In genomic region chr1:24502168-24503002, GRCh38 we compare ENCODE assay signal across 8 cellular contexts. TPM values are rescaled to one million over a fixed set of nuclear protein-coding genes. Genes with fewer than 3 reads are reported as not detected.
DNase-seq lines count a peak whose midpoint lies in the region; ATAC-seq, FAIRE-seq and TF ChIP-seq lines count a peak whose summit lies in the region.

Gene RCAN3, plus strand, starts transcription at chr1:24502836. Its CDS starts 11,537 bp downstream, at chr1:24514373.

- dilution Hi-C loops in endothelial cell of umbilical vein (cut with MboI; ENCODE audit: extremely low pct_ligation_motif_present, low sequenced_read_pairs), result no loop called here

- H4K20me1 ChIP-seq in OCI-LY1 (ENCODE audit: insufficient read depth, low read length) (no peaks in the 10 kb centered on the region), endothelial cell of umbilical vein (replicated peaks; ENCODE audit: control insufficient read depth, extremely low read depth, insufficient read depth, low read length) (no peaks in the 10 kb centered on the region)

- peak within 1 kb of the TSS; percentile 97 for H3K4me3 ChIP-seq in OCI-LY1 (ENCODE audit: low read depth, low read length, poor library complexity, severe bottlenecking)
- H3K4me3 ChIP-seq in endothelial cell of umbilical vein (replicated peaks in 1 of 3; ENCODE audit: insufficient read depth in 1 of 3, low read depth in 1 of 3, low read length in 3 of 3), result peak within 1 kb of the TSS; percentile 47 to 72 (median 66)

- H2AFZ ChIP-seq in OCI-LY1 (ENCODE audit: low read length) (peak within 1 kb of the TSS; percentile 97), endothelial cell of umbilical vein (ENCODE audit: low read depth, low read length) (peak within 1 kb of the TSS; percentile 68)

- peak within 1 kb of the TSS; percentile 90 for H3K4me3 Mint-ChIP-seq in mesothelial cell of epicardium

- no peaks in the 10 kb centered on the region for H3K9me3 ChIP-seq in OCI-LY1 (ENCODE audit: low read length)
- no peaks in the 10 kb centered on the region for H3K9me3 ChIP-seq in endothelial cell of umbilical vein (replicated peaks; ENCODE audit: control insufficient read depth, insufficient read depth, low read length)

- H3K4me1 Mint-ChIP-seq in mesothelial cell of epicardium, result peaks cover 15% of the 10 kb centered on the region

- H3F3A ChIP-seq in OCI-LY1 (ENCODE audit: insufficient read depth, low read length), result no peaks in the 10 kb centered on the region

- H3K9me2 ChIP-seq in OCI-LY1 (ENCODE audit: low read depth, low read length), result no peaks in the 10 kb centered on the region

- no peaks in the 10 kb centered on the region for H3K36me3 Mint-ChIP-seq in mesothelial cell of epicardium

- POLR2A ChIA-PET in endothelial cell of umbilical vein (lab: Charles Lee), result no interaction called here

- no peak for ATAC-seq in HG03378 (IDR thresholded peaks at IDR 0.05; ENCODE audit: unreplicated experiment)

- peak; percentile 37 for TF ChIP-seq POLR2A in endothelial cell of umbilical vein (IDR thresholded peaks at IDR 0.05; ENCODE audit: low read depth, low read length)

- H3K79me2 ChIP-seq in OCI-LY1 (ENCODE audit: insufficient read depth, low read length) (no peaks in the 10 kb centered on the region), endothelial cell of umbilical vein (ENCODE audit: control insufficient read depth, insufficient read depth, low read length) (no peaks in the 10 kb centered on the region)

- H3K36me3 ChIP-seq in OCI-LY1 (ENCODE audit: insufficient read depth, low read length) (no peaks in the 10 kb centered on the region), endothelial cell of umbilical vein (ENCODE audit: control insufficient read depth in 2 of 2, extremely low read depth in 1 of 2, insufficient read depth in 2 of 2, low read length in 2 of 2) (no peaks in the 10 kb centered on the region)

- TF ChIP-seq CTCF in OCI-LY1 (IDR thresholded peaks at IDR 0.05; ENCODE audit: low read length), result no peak
- no peak for TF ChIP-seq CTCF in endothelial cell of umbilical vein (IDR thresholded peaks at IDR 0.05; ENCODE audit: extremely low read depth in 1 of 2, insufficient read depth in 1 of 2, low read depth in 1 of 2, low read length in 2 of 2)
- TF ChIP-seq CTCF in mesothelial cell of epicardium (IDR thresholded peaks at IDR 0.05; ENCODE audit: unreplicated experiment), result no peak

- H3K9me3 Mint-ChIP-seq in mesothelial cell of epicardium, result no peaks in the 10 kb centered on the region

- DNase-seq in GM18507 (ENCODE audit: extremely low spot score, insufficient read length, low read depth), result peak; percentile 74
- DNase-seq in HuH-7.5 (ENCODE audit: low spot score), result peak; percentile 94
- DNase-seq in activated CD8-positive, alpha-beta memory T cell treated with anti-CD3 and anti-CD28 coated beads, Interleukin-2, amount 50 U/mL, for 48 hours, result peak; percentile 92
- peak; percentile 40 for DNase-seq in endothelial cell of umbilical vein (ENCODE audit: low read depth, low spot score)
- peak; percentile 70 to 80 for DNase-seq in mesothelial cell of epicardium (ENCODE audit: low spot score in 2 of 2, unreplicated experiment in 2 of 2)
- DNase-seq in stimulated activated CD8-positive, alpha-beta memory T cell treated with anti-CD3 and anti-CD28 coated beads, Interleukin-15, amount 100 ng/mL, for 24 hours (ENCODE audit: low read depth), result peak; percentile 62

- no TSS peak for BruUV-seq in endothelial cell of umbilical vein (replicated peaks; lab: Mats Ljungman, UMichigan)

- H3K27ac ChIP-seq in OCI-LY1 (ENCODE audit: low read depth, low read length, poor library complexity, severe bottlenecking) (peak within 1 kb of the TSS; percentile 10), endothelial cell of umbilical vein (ENCODE audit: insufficient read depth, low read depth, low read length) (no peak within 1 kb of the TSS)

- intact Hi-C loops in endothelial cell of umbilical vein (cut with micrococcal nuclease), result loop anchor here (5.0 kb wide), 1 partner anchor 85 kb away; the partner anchor contains the start of gene NIPAL3

- H3K4me1 ChIP-seq in OCI-LY1 (ENCODE audit: insufficient read depth, low read length, severe bottlenecking), result peaks cover 26% of the 10 kb centered on the region
- H3K4me1 ChIP-seq in endothelial cell of umbilical vein (ENCODE audit: control insufficient read depth, extremely low read depth, insufficient read depth, low read length), result peaks cover 5% of the 10 kb centered on the region

- H3K9ac ChIP-seq in OCI-LY1 (ENCODE audit: low read length), result peak within 1 kb of the TSS; percentile 89
- H3K9ac ChIP-seq in endothelial cell of umbilical vein (replicated peaks; ENCODE audit: extremely low read depth, insufficient read depth, low read length), result peak within 1 kb of the TSS; percentile 58

- H3K27ac Mint-ChIP-seq in mesothelial cell of epicardium, result peak within 1 kb of the TSS; percentile 65

- peaks cover 37% of the 10 kb centered on the region for H3K27me3 Mint-ChIP-seq in mesothelial cell of epicardium (ENCODE audit: low read depth)

- peak within 1 kb of the TSS; percentile 95 for H3K4me2 ChIP-seq in OCI-LY1 (ENCODE audit: low read length)
- peak within 1 kb of the TSS; percentile 76 for H3K4me2 ChIP-seq in endothelial cell of umbilical vein (ENCODE audit: insufficient read depth, low read length)

- H3K27me3 ChIP-seq in OCI-LY1 (ENCODE audit: insufficient read depth, low read length) (no peaks in the 10 kb centered on the region), endothelial cell of umbilical vein (ENCODE audit: control insufficient read depth in 2 of 2, insufficient read depth in 2 of 2, low read length in 2 of 2) (peaks cover 8 to 18% of the 10 kb centered on the region in 2 experiments)

- CTCF ChIA-PET in endothelial cell of umbilical vein (lab: Charles Lee), result interaction anchor here (0.7 to 1.5 kb wide), 4 partner anchors 16 to 303 kb away, joined by 3 to 5 read pairs (median 4); no protein-coding TSS in a partner anchor

- H3K9me1 ChIP-seq in endothelial cell of umbilical vein (replicated peaks; ENCODE audit: control insufficient read depth, extremely low read depth, insufficient read depth, low read length), result no peaks in the 10 kb centered on the region

- FAIRE-seq in GM18507 (lab: Jason Lieb, UNC) (no peak), endothelial cell of umbilical vein (lab: Jason Lieb, UNC) (peak; percentile 59)

TF ChIP-seq in endothelial cell of umbilical vein, 7 proteins besides CTCF, POLR2A, EP300 and RAD21:
- TF ChIP-seq MYC (IDR thresholded peaks at IDR 0.05; ENCODE audit: low read depth, low read length) (no peak), MAX (IDR thresholded peaks at IDR 0.05; ENCODE audit: insufficient read depth, insufficient read length) (no peak), POLR2AphosphoS5 (IDR thresholded peaks at IDR 0.05; ENCODE audit: insufficient read depth, low read depth, low read length) (peak; percentile 7), FOS (IDR thresholded peaks at IDR 0.05; ENCODE audit: borderline replicate concordance, insufficient read depth, low read length) (no peak), EZH2 (IDR thresholded peaks at IDR 0.05; ENCODE audit: borderline replicate concordance, low read depth, low read length, severe bottlenecking) (no peak), JUN (IDR thresholded peaks at IDR 0.05; ENCODE audit: borderline replicate concordance, insufficient read depth, insufficient read length, low read depth) (no peak)

RNA-seq across cellular contexts. Expression of gene RCAN3, which starts in this region (rescaled TPM):
- 2.7 and 5.1 TPM in 2 replicates for total RNA-seq in endothelial cell of umbilical vein
- polyA plus RNA-seq in endothelial cell of umbilical vein, result 0.76 and 0.99 TPM in 2 replicates
- 1.1 and 1.4 TPM in 2 replicates for polyA plus RNA-seq in endothelial cell of umbilical vein (2011; cell fraction: cytosol; rRNA removed)
- polyA plus RNA-seq in endothelial cell of umbilical vein (2011; cell fraction: nucleus; rRNA removed), result 1.2 TPM in 2 replicates
- 1.1 and 1.5 TPM in 2 replicates for polyA plus RNA-seq in endothelial cell of umbilical vein (2012)
- polyA minus RNA-seq in endothelial cell of umbilical vein, result 2.7 TPM in 2 replicates
- polyA minus RNA-seq in endothelial cell of umbilical vein (2011; cell fraction: cytosol; rRNA and poly(A)+ RNA removed), result 5.1 TPM
- 0.58 and 0.77 TPM in 2 replicates for polyA minus RNA-seq in endothelial cell of umbilical vein (2011; cell fraction: nucleus; rRNA and poly(A)+ RNA removed)
- 9.5 to 14.7 TPM (median 11.8 TPM) in 3 replicates for total RNA-seq in mesothelial cell of epicardium

Comparison
In these comparisons a context has a peak if more than half of its experiments do, and no peak if none do; other contexts are left out.
1. DNase-seq: peak in every context shown above with its lines; median percentile 94 in HuH-7.5; 92 in activated CD8-positive, alpha-beta memory T cell treated with anti-CD3 and anti-CD28 coated beads, Interleukin-2, amount 50 U/mL, for 48 hours; 75 in mesothelial cell of epicardium; 74 in GM18507; 62 in stimulated activated CD8-positive, alpha-beta memory T cell treated with anti-CD3 and anti-CD28 coated beads, Interleukin-15, amount 100 ng/mL, for 24 hours; 40 in endothelial cell of umbilical vein.